ENCODE assay signal across 12 cellular contexts in genomic region chr7:40827217-40828085, GRCh38.
DNase-seq lines count a peak whose midpoint lies in the region; ATAC-seq and TF ChIP-seq lines count a peak whose summit lies in the region.
"Had no signal": no experiment of that assay in that cellular context is flagged by ENCODE, and none has a peak within 500 bp of the region (broad histone marks: within the 10 kb centered on the region; RNA-seq: fewer than 3 reads in every experiment).

No MANE protein-coding gene starts in this region.

- no peaks in the 10 kb centered on the region for H3K36me3 ChIP-seq in Caco-2 (ENCODE audit: control insufficient read depth, insufficient read depth, low read length)
- H3K36me3 ChIP-seq in parathyroid adenoma (ENCODE audit: control insufficient read depth, insufficient read depth, low read length), result no peaks in the 10 kb centered on the region

- no peaks in the 10 kb centered on the region for H3K27me3 Mint-ChIP-seq in Caco-2 (ENCODE audit: insufficient read depth, unreplicated experiment)
- H3K27me3 Mint-ChIP-seq: activated naive CD4-positive, alpha-beta T cell treated with anti-CD3 and anti-CD28 coated beads, Interleukin-2, amount 10 ng/mL, durations not matched to agents 7 days and 5 days; CD4-positive, alpha-beta memory T cell had no signal

- POLR2A ChIA-PET in Caco-2 (lab: Charles Lee), result no interaction called here

- H3K9ac ChIP-seq in parathyroid adenoma, result no peak overlapping the region

- intact Hi-C loops in Caco-2 (cut with micrococcal nuclease; ENCODE audit: unreplicated experiment), result no loop called here
- intact Hi-C loops in left ventricle myocardium superior (cut with micrococcal nuclease), result no loop called here

- no peaks in the 10 kb centered on the region for H3K36me3 Mint-ChIP-seq in Caco-2 (ENCODE audit: insufficient read depth, unreplicated experiment)
- H3K36me3 Mint-ChIP-seq: activated naive CD4-positive, alpha-beta T cell treated with anti-CD3 and anti-CD28 coated beads, Interleukin-2, amount 10 ng/mL, durations not matched to agents 7 days and 5 days; CD4-positive, alpha-beta memory T cell had no signal

- H3K79me2 ChIP-seq in parathyroid adenoma, result no peaks in the 10 kb centered on the region

- peaks cover 9% of the 10 kb centered on the region; the same call in 1 of the 2 replicates for H3K4me1 ChIP-seq in Caco-2
- peaks cover 38% of the 10 kb centered on the region for H3K4me1 ChIP-seq in parathyroid adenoma

- no peak for ATAC-seq in left ventricle myocardium superior

- TF ChIP-seq CTCF in Caco-2 (IDR thresholded peaks at IDR 0.05; ENCODE audit: insufficient read depth in 1 of 2, low read depth in 1 of 2, low read length in 1 of 2, severe bottlenecking in 1 of 2, unreplicated experiment in 1 of 2) (no peak), parathyroid adenoma (IDR thresholded peaks at IDR 0.05) (no peak)

- peak overlapping the region; percentile 78 for H2AFZ ChIP-seq in parathyroid adenoma

- H3K9me3 Mint-ChIP-seq in Caco-2 (ENCODE audit: unreplicated experiment), result peaks cover 2% of the 10 kb centered on the region

- CTCF ChIA-PET in Caco-2 (lab: Charles Lee), result no interaction called here

- H3K27ac Mint-ChIP-seq in Caco-2 (ENCODE audit: unreplicated experiment), result peak overlapping the region; percentile 80
- H3K27ac Mint-ChIP-seq: activated naive CD4-positive, alpha-beta T cell treated with anti-CD3 and anti-CD28 coated beads, Interleukin-2, amount 10 ng/mL, durations not matched to agents 7 days and 5 days; CD4-positive, alpha-beta memory T cell had no signal

- BruUV-seq in Caco-2 (replicated peaks; lab: Mats Ljungman, UMichigan), result no TSS peak

- H3K9me3 ChIP-seq in Caco-2 (no peaks in the 10 kb centered on the region), parathyroid adenoma (ENCODE audit: control insufficient read depth, low read length) (no peaks in the 10 kb centered on the region)

- H3K4me1 Mint-ChIP-seq in Caco-2 (ENCODE audit: low read depth, unreplicated experiment), result peaks cover 19% of the 10 kb centered on the region
- H3K4me1 Mint-ChIP-seq: activated naive CD4-positive, alpha-beta T cell treated with anti-CD3 and anti-CD28 coated beads, Interleukin-2, amount 10 ng/mL, durations not matched to agents 7 days and 5 days; CD4-positive, alpha-beta memory T cell had no signal

- no peak overlapping the region for H3K4me3 Mint-ChIP-seq in Caco-2 (ENCODE audit: unreplicated experiment)
- H3K4me3 Mint-ChIP-seq: activated naive CD4-positive, alpha-beta T cell treated with anti-CD3 and anti-CD28 coated beads, Interleukin-2, amount 10 ng/mL, durations not matched to agents 7 days and 5 days; CD4-positive, alpha-beta memory T cell had no signal

- peak overlapping the region; percentile 96 for H3K27ac ChIP-seq in parathyroid adenoma

- no peak overlapping the region for H3K4me3 ChIP-seq in Caco-2 (ENCODE audit: low read depth, low read length)
- H3K4me3 ChIP-seq in parathyroid adenoma (ENCODE audit: low read depth, low read length), result no peak overlapping the region

- no peaks in the 10 kb centered on the region for H3K27me3 ChIP-seq in Caco-2 (replicated peaks; ENCODE audit: control insufficient read depth, insufficient read depth, low read length)
- H3K27me3 ChIP-seq in parathyroid adenoma (ENCODE audit: control insufficient read depth, insufficient read depth, low read length), result no peaks in the 10 kb centered on the region

- DNase-seq in Caco-2 (no peak), RPMI7951 (ENCODE audit: low read depth) (peak; percentile 91), fibroblast of gingiva (ENCODE audit: low read depth) (peak; percentile 100), HT-29 (ENCODE audit: low spot score) (no peak), left ventricle myocardium superior (no peak)
- DNase-seq in activated effector memory CD4-positive, alpha-beta T cell treated with anti-CD3 and anti-CD28 coated beads, Interleukin-2, amount 50 U/mL, for 16 hours, result no peak
- DNase-seq in activated naive CD4-positive, alpha-beta T cell treated with anti-CD3 and anti-CD28 coated beads, Interleukin-2, amount 50 U/mL, for 16 hours, result no peak
- DNase-seq: activated naive CD4-positive, alpha-beta T cell treated with anti-CD3 and anti-CD28 coated beads, Interleukin-2, amount 10 ng/mL, durations not matched to agents 7 days and 5 days; CD4-positive, alpha-beta memory T cell; glutamatergic neuron; NCI-H524 had no signal

- H3K4me2 ChIP-seq in parathyroid adenoma (ENCODE audit: low read length), result no peak overlapping the region

Comparison
In these comparisons a context has a peak if more than half of its experiments do, and no peak if none do; other contexts are left out.
1. DNase-seq: peak in RPMI7951 (single experiment) and fibroblast of gingiva (single experiment); none in Caco-2 (0 of 2), activated effector memory CD4-positive, alpha-beta T cell treated with anti-CD3 and anti-CD28 coated beads, Interleukin-2, amount 50 U/mL, for 16 hours (single experiment), HT-29 (single experiment), activated naive CD4-positive, alpha-beta T cell treated with anti-CD3 and anti-CD28 coated beads, Interleukin-2, amount 50 U/mL, for 16 hours (single experiment) and left ventricle myocardium superior (single experiment).